17 cellular contexts compared by ENCODE assay signal in the genomic region with DNA sequence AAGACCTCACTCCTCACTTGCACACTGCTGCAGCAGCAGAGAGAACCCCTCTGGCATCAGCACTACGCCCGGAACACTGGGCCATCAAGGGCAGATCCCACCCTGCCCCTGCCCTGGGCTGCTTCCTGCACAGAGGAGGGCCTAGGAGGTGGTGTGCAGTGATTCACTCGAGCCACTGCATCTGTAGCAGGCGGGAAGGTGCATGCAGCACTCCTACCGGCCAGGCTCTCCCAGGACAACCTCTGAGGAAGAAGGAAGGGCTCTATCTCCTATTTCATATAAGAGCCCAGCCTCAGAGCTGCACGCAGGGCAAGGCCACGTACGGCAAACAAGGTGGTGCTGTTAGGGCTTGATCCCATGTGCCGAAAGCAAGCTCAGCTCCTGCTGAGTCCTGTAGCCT. TPM values are rescaled to one million over a fixed set of nuclear protein-coding genes. Genes with fewer than 3 reads are reported as not detected.
DNase-seq lines count a peak whose midpoint lies in the region; ATAC-seq and TF ChIP-seq lines count a peak whose summit lies in the region.
"Had no signal": no experiment of that assay in that cellular context is flagged by ENCODE, and none has a peak within 500 bp of the region (broad histone marks: within the 10 kb centered on the region; RNA-seq: fewer than 3 reads in every experiment).

No MANE protein-coding gene starts in this region.

- H3K27me3 ChIP-seq in DND-41 (ENCODE audit: insufficient read depth, low read length, poor library complexity) (no peaks in the 10 kb centered on the region), esophagus squamous epithelium (no peaks in the 10 kb centered on the region), brain microvascular endothelial cell (replicated peaks) (no peaks in the 10 kb centered on the region)
- H3K27me3 ChIP-seq: BLaER1 had no signal

- H3K36me3 ChIP-seq in DND-41 (ENCODE audit: insufficient read depth, low read length) (peaks cover 89% of the 10 kb centered on the region), esophagus squamous epithelium (peaks cover 22 to 100% (median 34%) of the 10 kb centered on the region in 3 donors), brain microvascular endothelial cell (replicated peaks) (peaks cover 86% of the 10 kb centered on the region)

- CTCF ChIA-PET in RWPE1 (lab: Yijun Ruan, JAX) = interaction anchor here (0.5 kb wide), 1 partner anchor 52 kb away, joined by 3 read pairs; no protein-coding TSS in a partner anchor

- H3K79me2 ChIP-seq in DND-41 (ENCODE audit: insufficient read depth, low read length) = peaks cover 36% of the 10 kb centered on the region

- H3K4me3 Mint-ChIP-seq in stimulated activated naive CD8-positive, alpha-beta T cell treated with anti-CD3 and anti-CD28 coated beads, Interleukin-15, amount 100 ng/mL, for 72 hours = no peak overlapping the region

- TF ChIP-seq POLR2A in esophagus squamous epithelium (IDR thresholded peaks at IDR 0.05) (no peak), lower leg skin (IDR thresholded peaks at IDR 0.05) (no peak)

- H3K4me1 Mint-ChIP-seq in stimulated activated naive CD8-positive, alpha-beta T cell treated with anti-CD3 and anti-CD28 coated beads, Interleukin-15, amount 100 ng/mL, for 72 hours = no peaks in the 10 kb centered on the region

- WGBS in esophagus squamous epithelium, 2 donors = 65 to 70% methylated on average over 2 of the region's 9 CpGs
- 40 to 68% methylated on average over 6 to 9 of the region's 9 CpGs for WGBS in lower leg skin, 2 donors

- peak; percentile 33; the same call in 2 of the 3 replicates for ATAC-seq in DND-41 (ENCODE audit: insufficient read depth, low read depth)
- ATAC-seq in stimulated activated naive CD8-positive, alpha-beta T cell treated with anti-CD3 and anti-CD28 coated beads, Interleukin-15, amount 100 ng/mL, for 72 hours = peak; percentile 23

- no peak for TF ChIP-seq CTCF in DND-41 (IDR thresholded peaks at IDR 0.05; ENCODE audit: borderline replicate concordance, extremely low read depth, low read length, poor library complexity, severe bottlenecking)
- no peak for TF ChIP-seq CTCF in RWPE1 (conservative IDR thresholded peaks at IDR 0.05; ENCODE audit: low read depth)
- TF ChIP-seq CTCF in esophagus squamous epithelium (IDR thresholded peaks at IDR 0.05) = peak in 2 of 6 experiments; percentile 35 to 68
- no peak for TF ChIP-seq CTCF in lower leg skin (IDR thresholded peaks at IDR 0.05)
- no peak for TF ChIP-seq CTCF in brain microvascular endothelial cell (IDR thresholded peaks at IDR 0.05; ENCODE audit: low read depth, low read length, missing control alignments)

- in situ Hi-C loops in brain microvascular endothelial cell (cut with HindIII; ENCODE audit: low pct_ligation_motif_present, low sequenced_read_pairs) = no loop called here

- H3K9me3 Mint-ChIP-seq in stimulated activated naive CD8-positive, alpha-beta T cell treated with anti-CD3 and anti-CD28 coated beads, Interleukin-15, amount 100 ng/mL, for 72 hours = no peaks in the 10 kb centered on the region

- DNase-seq in DND-41 (no peak), RWPE1 (ENCODE audit: low spot score) (no peak), esophagus squamous epithelium (lab: John Stamatoyannopoulos, UW) (no peak), lower leg skin (ENCODE audit: low spot score in 2 of 2) (no peak), brain microvascular endothelial cell (no peak)
- no peak for DNase-seq in stimulated activated naive CD8-positive, alpha-beta T cell treated with anti-CD3 and anti-CD28 coated beads, Interleukin-15, amount 100 ng/mL, for 72 hours
- DNase-seq in stimulated activated naive CD4-positive, alpha-beta T cell treated with Interleukin-2 at 50 U/mL for 16 hours (lab: John Stamatoyannopoulos, UW) = no peak
- DNase-seq: DMS53, GM23248, KBM-7, NCI-H1048, NCI-H1694, NCI-H2107, NCI-H345, NCI-H526 treated with DMSO at 0.1 percent for 48 hours, SK-N-SH had no signal

- H3K27ac ChIP-seq in DND-41 (ENCODE audit: low read length) (no peak overlapping the region), RWPE1 (peak overlapping the region; percentile 41), esophagus squamous epithelium (peak overlapping the region; percentile 54 to 81 (median 64)), brain microvascular endothelial cell (no peak overlapping the region)
- H3K27ac ChIP-seq: BLaER1, GM23248 had no signal

- intact Hi-C loops in esophagus squamous epithelium (cut with DNase I) (no loop called here), lower leg skin (cut with DNase I; ENCODE audit: low total_unique reads) (no loop called here)

- peaks cover 20% of the 10 kb centered on the region; the same call in 1 of the 2 replicates for H4K20me1 ChIP-seq in DND-41 (ENCODE audit: insufficient read depth, low read length)

- H3K4me3 ChIP-seq in DND-41 (ENCODE audit: low read depth in 1 of 2, low read length in 2 of 2) = no peak overlapping the region
- no peak overlapping the region for H3K4me3 ChIP-seq in esophagus squamous epithelium
- no peak overlapping the region for H3K4me3 ChIP-seq in lower leg skin (ENCODE audit: low read depth, poor library complexity, severe bottlenecking)
- no peak overlapping the region for H3K4me3 ChIP-seq in brain microvascular endothelial cell (ENCODE audit: low read depth, low read length)
- H3K4me3 ChIP-seq: BLaER1, GM23248 had no signal

- H3K4me2 ChIP-seq in DND-41 (ENCODE audit: insufficient read depth, low read length) = no peak overlapping the region
- H3K4me2 ChIP-seq: BLaER1, SK-N-SH had no signal

- no peaks in the 10 kb centered on the region for H3K27me3 Mint-ChIP-seq in stimulated activated naive CD8-positive, alpha-beta T cell treated with anti-CD3 and anti-CD28 coated beads, Interleukin-15, amount 100 ng/mL, for 72 hours

- H3K9me3 ChIP-seq in DND-41 (ENCODE audit: insufficient read depth, low read length, severe bottlenecking) (no peaks in the 10 kb centered on the region), esophagus squamous epithelium (no peaks in the 10 kb centered on the region)
- H3K9me3 ChIP-seq: BLaER1, SK-N-SH had no signal

- H3K9ac ChIP-seq in DND-41 (ENCODE audit: low read depth, low read length) = no peak overlapping the region
- H3K9ac ChIP-seq: BLaER1, GM23248, SK-N-SH had no signal

- H3K4me1 ChIP-seq in DND-41 (ENCODE audit: insufficient read depth, low read length) (no peaks in the 10 kb centered on the region), esophagus squamous epithelium (peaks cover 8 to 49% (median 10%) of the 10 kb centered on the region in 3 donors)
- H3K4me1 ChIP-seq: BLaER1 had no signal

- POLR2A ChIA-PET in RWPE1 (lab: Yijun Ruan, JAX; ENCODE audit: low non-redundant PET) = no interaction called here

- no peak overlapping the region for H3K27ac Mint-ChIP-seq in stimulated activated naive CD8-positive, alpha-beta T cell treated with anti-CD3 and anti-CD28 coated beads, Interleukin-15, amount 100 ng/mL, for 72 hours

- no peak overlapping the region for H2AFZ ChIP-seq in DND-41 (ENCODE audit: low read depth, low read length)
- H2AFZ ChIP-seq: GM23248 had no signal

RNA-seq across cellular contexts. Expression of gene RANGAP1, which starts 14.2 kb away (rescaled TPM):
- total RNA-seq in esophagus squamous epithelium (10 to 100 TPM; 80.1 to 98.5 (median 84.5) TPM), lower leg skin (100 to 1,000 TPM; 119 to 150 (median 121) TPM)

RNA-seq across cellular contexts. Expression of gene ZC3H7B, which starts 29.5 kb away (rescaled TPM):
- 10 to 100 TPM; 18.7 to 36.8 (median 20.9) TPM for total RNA-seq in esophagus squamous epithelium
- 10 to 100 TPM; 19.9 to 39.9 (median 31.2) TPM for total RNA-seq in lower leg skin

RNA-seq across cellular contexts. Expression of gene CHADL, which starts 31.1 kb away (rescaled TPM):
- 1 to 10 TPM; 2.0 to 4.5 (median 3.2) TPM for total RNA-seq in esophagus squamous epithelium
- 10 to 100 TPM; 10.5 to 16.3 (median 11.5) TPM for total RNA-seq in lower leg skin

Comparison
In these comparisons a context has a peak if more than half of its experiments do, and no peak if none do; other contexts are left out.
1. H3K27ac ChIP-seq: peak in RWPE1 (single experiment) and esophagus squamous epithelium (4 of 4); none in DND-41 (single experiment) and brain microvascular endothelial cell (single experiment).